ENCODE assay signal across 23 cellular contexts in the genomic region with DNA sequence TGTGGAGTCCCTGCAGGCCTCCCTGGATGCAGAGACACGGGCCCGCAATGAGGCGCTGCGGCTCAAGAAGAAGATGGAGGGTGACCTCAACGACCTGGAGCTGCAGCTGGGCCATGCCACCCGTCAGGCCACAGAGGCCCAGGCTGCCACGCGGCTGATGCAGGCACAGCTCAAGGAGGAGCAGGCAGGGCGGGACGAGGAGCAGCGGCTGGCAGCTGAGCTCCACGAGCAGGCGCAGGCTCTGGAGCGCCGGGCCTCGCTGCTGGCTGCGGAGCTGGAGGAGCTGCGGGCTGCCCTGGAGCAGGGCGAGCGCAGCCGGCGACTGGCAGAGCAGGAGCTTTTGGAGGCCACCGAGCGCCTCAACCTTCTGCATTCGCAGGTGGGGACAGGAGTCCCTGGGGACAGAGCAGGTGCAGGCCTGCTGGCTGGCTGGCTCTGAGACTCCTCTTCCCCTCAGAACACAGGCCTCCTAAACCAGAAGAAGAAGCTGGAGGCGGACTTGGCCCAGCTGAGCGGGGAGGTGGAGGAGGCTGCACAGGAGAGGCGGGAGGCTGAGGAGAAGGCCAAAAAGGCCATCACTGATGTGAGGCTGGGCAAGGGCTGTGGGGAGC. TPM values are rescaled to one million over a fixed set of nuclear protein-coding genes. Genes with fewer than 3 reads are reported as not detected.
A peak's percentile ranks its signal among the peaks of the same experiment; 100 is the strongest.
DNase-seq lines count a peak whose midpoint lies in the region; ATAC-seq and TF ChIP-seq lines count a peak whose summit lies in the region.
"Had no signal": no experiment of that assay in that cellular context is flagged by ENCODE, and none has a peak within 500 bp of the region (broad histone marks: within the 10 kb centered on the region; RNA-seq: fewer than 3 reads in every experiment).

No MANE protein-coding gene starts in this region.

- no peak for ATAC-seq in natural killer cell treated with Interleukin-12 subunit alpha and Interleukin-12 subunit beta and Interleukin-15 and Interleukin-18, amount 100 ng/mL, for 72 hours
- ATAC-seq in natural killer cell, result no peak
- ATAC-seq in GM21447 (IDR thresholded peaks at IDR 0.05; ENCODE audit: unreplicated experiment), result no peak
- ATAC-seq: activated T-cell treated with anti-CD3 and anti-CD28 coated beads, Interleukin-2, amount 50 U/mL, for 72 hours; CD8-positive, alpha-beta T cell; stimulated activated memory B cell treated with anti-CD40 and anti-IgM and Interleukin-4, amounts not matched to agents 10 μg/mL and 1 μg/mL and 100 μg/mL, for 72 hours had no signal

- H3K9me3 Mint-ChIP-seq in natural killer cell treated with Interleukin-12 subunit alpha and Interleukin-12 subunit beta and Interleukin-15 and Interleukin-18, amount 100 ng/mL, for 72 hours, result no peaks in the 10 kb centered on the region
- H3K9me3 Mint-ChIP-seq in natural killer cell, result no peaks in the 10 kb centered on the region
- no peaks in the 10 kb centered on the region for H3K9me3 Mint-ChIP-seq in endothelial cell (ENCODE audit: unreplicated experiment)
- H3K9me3 Mint-ChIP-seq: activated T-cell treated with anti-CD3 and anti-CD28 coated beads, Interleukin-2, amount 50 U/mL, for 72 hours; CD8-positive, alpha-beta T cell; stimulated activated memory B cell treated with anti-CD40 and anti-IgM and Interleukin-4, amounts not matched to agents 10 μg/mL and 1 μg/mL and 100 μg/mL, for 72 hours had no signal

- intact Hi-C loops in natural killer cell (cut with micrococcal nuclease), result no loop called here

- DNase-seq in NCI-H345 treated with DMSO at 0.1 percent for 48 hours (lab: John Stamatoyannopoulos, UW; ENCODE audit: unreplicated experiment) (peak; percentile 4), NCI-H345 (lab: John Stamatoyannopoulos, UW) (no peak), natural killer cell (no peak), endothelial cell (ENCODE audit: low spot score) (no peak), substantia nigra (lab: John Stamatoyannopoulos, UW) (no peak), COLO829 (ENCODE audit: low spot score) (no peak)
- DNase-seq in natural killer cell treated with Interleukin-12 subunit alpha and Interleukin-12 subunit beta and Interleukin-15 and Interleukin-18, amount 100 ng/mL, for 72 hours (ENCODE audit: low spot score), result peak; percentile 45
- DNase-seq: activated CD4-positive, CD25-positive, alpha-beta regulatory T cell treated with anti-CD3 and anti-CD28 coated beads, Interleukin-2, amount 50 U/mL, for 72 hours; activated T-cell treated with anti-CD3 and anti-CD28 coated beads, Interleukin-2, amount 50 U/mL, for 72 hours; AML-193; CD8-positive, alpha-beta T cell; cerebellar nuclear complex; DMS153; GOT3; head of caudate nucleus; NCI-H187; stimulated activated CD4-positive, alpha-beta T cell treated with anti-CD3 and anti-CD28 coated beads, Interleukin-2, amount 100 ng/mL, for 24 hours had no signal

- H3K4me1 Mint-ChIP-seq in natural killer cell treated with Interleukin-12 subunit alpha and Interleukin-12 subunit beta and Interleukin-15 and Interleukin-18, amount 100 ng/mL, for 72 hours (ENCODE audit: low read depth in 2 of 2), result peaks cover 5 to 8% of the 10 kb centered on the region in 2 donors
- H3K4me1 Mint-ChIP-seq in natural killer cell (peaks cover 9 to 10% of the 10 kb centered on the region in 2 donors), endothelial cell (ENCODE audit: unreplicated experiment) (peaks cover 5% of the 10 kb centered on the region)

- no peak overlapping the region for H3K4me3 Mint-ChIP-seq in natural killer cell treated with Interleukin-12 subunit alpha and Interleukin-12 subunit beta and Interleukin-15 and Interleukin-18, amount 100 ng/mL, for 72 hours
- H3K4me3 Mint-ChIP-seq in natural killer cell, result no peak overlapping the region
- H3K4me3 Mint-ChIP-seq in endothelial cell (ENCODE audit: unreplicated experiment), result peak overlapping the region; percentile 56
- H3K4me3 Mint-ChIP-seq: activated naive CD8-positive, alpha-beta T cell; activated T-cell treated with anti-CD3 and anti-CD28 coated beads, Interleukin-2, amount 50 U/mL, for 72 hours; CD8-positive, alpha-beta T cell; stimulated activated memory B cell treated with anti-CD40 and anti-IgM and Interleukin-4, amounts not matched to agents 10 μg/mL and 1 μg/mL and 100 μg/mL, for 72 hours had no signal

- H3K27me3 Mint-ChIP-seq in natural killer cell treated with Interleukin-12 subunit alpha and Interleukin-12 subunit beta and Interleukin-15 and Interleukin-18, amount 100 ng/mL, for 72 hours, result no peaks in the 10 kb centered on the region
- no peaks in the 10 kb centered on the region for H3K27me3 Mint-ChIP-seq in natural killer cell (ENCODE audit: low read depth in 2 of 2)
- H3K27me3 Mint-ChIP-seq in endothelial cell (ENCODE audit: unreplicated experiment), result peaks cover 18% of the 10 kb centered on the region
- H3K27me3 Mint-ChIP-seq: activated naive CD8-positive, alpha-beta T cell; stimulated activated memory B cell treated with anti-CD40 and anti-IgM and Interleukin-4, amounts not matched to agents 10 μg/mL and 1 μg/mL and 100 μg/mL, for 72 hours had no signal

- no peak overlapping the region for H3K27ac Mint-ChIP-seq in natural killer cell treated with Interleukin-12 subunit alpha and Interleukin-12 subunit beta and Interleukin-15 and Interleukin-18, amount 100 ng/mL, for 72 hours
- H3K27ac Mint-ChIP-seq in natural killer cell (peak overlapping the region in 1 of 2 donors; percentile 44), endothelial cell (ENCODE audit: unreplicated experiment) (no peak overlapping the region)
- H3K27ac Mint-ChIP-seq: activated naive CD8-positive, alpha-beta T cell; activated T-cell treated with anti-CD3 and anti-CD28 coated beads, Interleukin-2, amount 50 U/mL, for 72 hours; CD8-positive, alpha-beta T cell; stimulated activated memory B cell treated with anti-CD40 and anti-IgM and Interleukin-4, amounts not matched to agents 10 μg/mL and 1 μg/mL and 100 μg/mL, for 72 hours had no signal

- no peak for TF ChIP-seq CTCF in natural killer cell (IDR thresholded peaks at IDR 0.05)
- TF ChIP-seq CTCF in endothelial cell (IDR thresholded peaks at IDR 0.05; ENCODE audit: unreplicated experiment), result no peak

- no peaks in the 10 kb centered on the region for H3K36me3 Mint-ChIP-seq in natural killer cell treated with Interleukin-12 subunit alpha and Interleukin-12 subunit beta and Interleukin-15 and Interleukin-18, amount 100 ng/mL, for 72 hours
- no peaks in the 10 kb centered on the region for H3K36me3 Mint-ChIP-seq in natural killer cell
- peaks cover 46% of the 10 kb centered on the region for H3K36me3 Mint-ChIP-seq in endothelial cell (ENCODE audit: low read depth, unreplicated experiment)

- H3K27ac ChIP-seq in substantia nigra (ENCODE audit: low read depth, low read length, poor library complexity, severe bottlenecking), result peak overlapping the region; percentile 26
- H3K27ac ChIP-seq: epithelial cell of prostate had no signal

RNA-seq across cellular contexts. Expression of gene MYH7B, which starts 44.7 kb away (rescaled TPM):
- under 1 TPM in 1 of 2 donors, not detected in 1; 0.19 TPM for total RNA-seq in natural killer cell treated with Interleukin-12 subunit alpha and Interleukin-12 subunit beta and Interleukin-15 and Interleukin-18, amount 100 ng/mL, for 72 hours
- total RNA-seq in natural killer cell (1 to 10 TPM in 1 of 3 donors, under 1 TPM in 2; 0.18 to 1.0 (median 0.21) TPM), endothelial cell (ENCODE audit: unreplicated experiment) (0.51 TPM)
- total RNA-seq: A172, smooth muscle cell had no signal

RNA-seq across cellular contexts. Expression of gene GSS, which starts 44.8 kb away (rescaled TPM):
- 10 to 100 TPM; 53.3 to 71.3 TPM for total RNA-seq in natural killer cell treated with Interleukin-12 subunit alpha and Interleukin-12 subunit beta and Interleukin-15 and Interleukin-18, amount 100 ng/mL, for 72 hours
- total RNA-seq in natural killer cell (10 to 100 TPM; 27.4 to 35.4 (median 30.3) TPM), endothelial cell (ENCODE audit: unreplicated experiment) (48.3 TPM)

Comparison
In these comparisons a context has a peak if more than half of its experiments do, and no peak if none do; other contexts are left out.
1. DNase-seq: peak in NCI-H345 treated with DMSO at 0.1 percent for 48 hours (single experiment) and natural killer cell treated with Interleukin-12 subunit alpha and Interleukin-12 subunit beta and Interleukin-15 and Interleukin-18, amount 100 ng/mL, for 72 hours (single experiment); none in NCI-H345 (single experiment), natural killer cell (single experiment), endothelial cell (single experiment), substantia nigra (0 of 49) and COLO829 (single experiment).